In the genomic region with DNA sequence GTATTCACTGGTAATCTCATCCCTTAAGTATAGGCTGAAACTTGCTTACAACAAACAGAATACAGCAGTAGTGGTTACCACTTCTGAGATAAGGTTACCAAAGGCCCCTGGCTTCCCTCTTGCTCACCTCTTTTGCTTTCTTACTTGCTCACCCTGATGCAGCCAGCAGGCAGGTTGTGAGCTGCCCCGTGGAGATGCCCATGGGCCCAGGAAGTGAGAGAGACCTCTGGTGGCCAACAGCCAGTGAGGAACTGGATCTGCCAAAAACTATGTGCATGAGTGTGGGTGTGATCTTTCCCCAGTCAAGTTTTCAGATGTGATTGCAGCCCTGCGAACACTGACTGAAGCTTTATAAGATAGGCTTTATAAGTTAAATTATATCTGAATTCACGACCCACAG, we compare ENCODE assay signal across 8 cellular contexts. TPM values are rescaled to one million over a fixed set of nuclear protein-coding genes. Genes with fewer than 3 reads are reported as not detected.
DNase-seq lines count a peak whose midpoint lies in the region; ATAC-seq and TF ChIP-seq lines count a peak whose summit lies in the region.

No MANE protein-coding gene starts in this region.

- no peak overlapping the region for H3K27ac ChIP-seq in neural progenitor cell

- TF ChIP-seq CTCF in GM12873 (IDR thresholded peaks at IDR 0.05; ENCODE audit: insufficient read depth, low read depth, low read length, missing control alignments) (peak; percentile 64), neural progenitor cell (IDR thresholded peaks at IDR 0.05) (peak; percentile 50)

- no peaks in the 10 kb centered on the region for H3K27me3 ChIP-seq in neural progenitor cell

- ATAC-seq in HG03196 (IDR thresholded peaks at IDR 0.05; ENCODE audit: unreplicated experiment): peak; percentile 84

- H3K27ac Mint-ChIP-seq in neural progenitor cell: no peak overlapping the region
- H3K27ac Mint-ChIP-seq in immature natural killer cell: no peak overlapping the region

- no peaks in the 10 kb centered on the region for H3F3A ChIP-seq in neural progenitor cell (ENCODE audit: low read depth)

- H3K36me3 Mint-ChIP-seq in neural progenitor cell: no peaks in the 10 kb centered on the region
- H3K36me3 Mint-ChIP-seq in immature natural killer cell: peaks cover 0 to 3% (median 0%) of the 10 kb centered on the region in 3 donors

- no peak overlapping the region for H3K4me3 ChIP-seq in neural progenitor cell

- H3K4me3 Mint-ChIP-seq in neural progenitor cell: no peak overlapping the region
- H3K4me3 Mint-ChIP-seq in immature natural killer cell: no peak overlapping the region

- H4K20me1 ChIP-seq in neural progenitor cell (ENCODE audit: low read depth): no peaks in the 10 kb centered on the region

- H3K79me2 ChIP-seq in neural progenitor cell (ENCODE audit: low read depth): no peaks in the 10 kb centered on the region

- H3K9me3 Mint-ChIP-seq in neural progenitor cell (no peaks in the 10 kb centered on the region), immature natural killer cell (peaks cover 0 to 4% (median 0%) of the 10 kb centered on the region in 6 donors)

- no peak overlapping the region for H3K9ac ChIP-seq in neural progenitor cell

- H3K27me3 Mint-ChIP-seq in neural progenitor cell (ENCODE audit: insufficient read depth, low read depth) (peaks cover 5% of the 10 kb centered on the region), immature natural killer cell (ENCODE audit: low read depth in 3 of 3) (peaks cover 0 to 5% (median 2%) of the 10 kb centered on the region in 3 donors)

- in situ Hi-C loops in ACHN (cut with HindIII; ENCODE audit: low pct_ligation_motif_present, low pct_unique_long_range_greater_than_20kb, low sequenced_read_pairs): no loop called here

- peaks cover 10% of the 10 kb centered on the region for H3K4me1 ChIP-seq in neural progenitor cell

- no peak overlapping the region for H2AFZ ChIP-seq in neural progenitor cell (replicated peaks)

- H3K9me3 ChIP-seq in neural progenitor cell (ENCODE audit: low read depth): no peaks in the 10 kb centered on the region

- no peak overlapping the region for H3K4me2 ChIP-seq in neural progenitor cell

- H3K36me3 ChIP-seq in neural progenitor cell: no peaks in the 10 kb centered on the region

- DNase-seq in ACHN (peak; percentile 3), UCSD-AML1 (lab: John Stamatoyannopoulos, UW; ENCODE audit: unreplicated experiment) (peak; percentile 13), neural progenitor cell (ENCODE audit: low spot score) (peak; percentile 28), NCI-H1417 treated with DMSO at 0.1 percent for 48 hours (lab: John Stamatoyannopoulos, UW) (no peak), NCI-H187 (lab: John Stamatoyannopoulos, UW) (no peak), immature natural killer cell (no peak)

- H3K4me1 Mint-ChIP-seq in neural progenitor cell (peaks cover 6% of the 10 kb centered on the region), immature natural killer cell (no peaks in the 10 kb centered on the region)

RNA-seq across cellular contexts. Expression of a gene that starts 48.7 kb away (rescaled TPM):
- total RNA-seq in neural progenitor cell (ENCODE audit: low replicate concordance): 0.87 and 0.95 TPM in 2 replicates
- 1 to 10 TPM; 1.4 to 7.1 (median 2.5) TPM for polyA plus RNA-seq in immature natural killer cell

Comparison
In these comparisons a context has a peak if more than half of its experiments do, and no peak if none do; other contexts are left out.
1. DNase-seq: peak in ACHN (single experiment), UCSD-AML1 (single experiment) and neural progenitor cell (single experiment); none in NCI-H1417 treated with DMSO at 0.1 percent for 48 hours (single experiment), NCI-H187 (0 of 2) and immature natural killer cell (0 of 3).